ENCODE assay signal across 9 cellular contexts in the genomic region with DNA sequence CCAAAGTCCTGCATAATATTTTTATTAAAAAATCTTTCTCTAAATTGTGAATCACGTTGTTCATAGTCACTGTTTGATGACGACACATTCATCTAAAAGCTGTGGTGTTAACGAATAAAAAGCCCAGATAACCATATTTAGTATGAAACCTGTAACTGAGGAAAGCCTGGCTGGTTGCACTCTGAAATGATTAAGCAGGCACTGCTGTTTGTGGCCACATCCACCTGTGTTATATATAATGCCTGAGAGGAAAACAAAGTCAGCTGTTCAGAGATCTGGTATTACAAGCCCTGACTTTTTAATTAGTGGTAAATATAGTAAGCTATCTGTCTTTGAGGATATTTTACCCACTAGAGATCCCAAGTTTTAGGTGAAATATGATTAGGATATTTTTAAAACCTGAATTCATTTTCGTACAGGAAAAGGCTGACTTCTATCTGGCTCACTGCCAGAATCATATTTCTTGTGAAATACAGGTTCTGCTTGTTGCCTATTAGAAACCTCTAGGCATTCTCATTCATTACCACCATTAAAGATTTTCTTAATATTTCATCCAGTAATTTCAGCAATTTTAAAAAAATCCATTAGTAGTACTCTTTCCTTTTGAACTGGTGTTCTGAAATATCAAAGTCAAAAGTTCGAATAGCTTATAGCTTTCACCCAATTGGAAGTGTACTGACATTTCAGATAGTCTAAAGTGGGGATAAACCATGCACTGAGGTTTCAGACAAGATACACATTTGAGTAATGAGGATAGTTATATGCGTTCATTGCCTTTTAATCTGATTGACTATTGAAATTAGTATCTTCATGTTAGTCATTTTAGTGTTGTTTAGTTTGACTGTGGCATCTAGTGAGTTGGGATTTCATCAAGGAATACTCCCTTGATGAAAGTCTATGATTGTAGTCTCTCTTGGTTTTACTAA.
DNase-seq lines count a peak whose midpoint lies in the region; ATAC-seq and TF ChIP-seq lines count a peak whose summit lies in the region.
"Had no signal": no experiment of that assay in that cellular context is flagged by ENCODE, and none has a peak within 500 bp of the region (broad histone marks: within the 10 kb centered on the region; RNA-seq: fewer than 3 reads in every experiment).

No MANE protein-coding gene starts in this region.

- no peaks in the 10 kb centered on the region for H3K4me1 ChIP-seq in CD8-positive, alpha-beta T cell (ENCODE audit: insufficient read depth, low read length)

- intact Hi-C loops in CD8-positive, alpha-beta T cell (cut with DNase I, micrococcal nuclease) = no loop called here

- H3K27ac ChIP-seq in CD8-positive, alpha-beta T cell (ENCODE audit: low read depth, low read length) = no peak overlapping the region

- POLR2A ChIA-PET in CD8-positive, alpha-beta T cell (lab: Charles Lee) = interaction anchor here (0.6 kb wide), 1 partner anchor 185 kb away, joined by 5 read pairs; no protein-coding TSS in a partner anchor

- peak; percentile 40 to 91 for ATAC-seq in activated naive CD4-positive, alpha-beta T cell treated with anti-CD3 and anti-CD28 coated beads, Interleukin-2, amount 50 U/mL, for 72 hours
- peak; percentile 94 for ATAC-seq in HG03064 (IDR thresholded peaks at IDR 0.05; ENCODE audit: low read depth, unreplicated experiment)
- no peak for ATAC-seq in CD8-positive, alpha-beta T cell

- TF ChIP-seq CTCF in type B pancreatic cell (conservative IDR thresholded peaks at IDR 0.05) = no peak
- no peak for TF ChIP-seq CTCF in CD8-positive, alpha-beta T cell (IDR thresholded peaks at IDR 0.05)

- H3K4me1 Mint-ChIP-seq in type B pancreatic cell (ENCODE audit: unreplicated experiment) = peaks cover 4% of the 10 kb centered on the region
- peaks cover 3% of the 10 kb centered on the region for H3K4me1 Mint-ChIP-seq in CD8-positive, alpha-beta T cell (ENCODE audit: low read depth)

- CTCF ChIA-PET in CD8-positive, alpha-beta T cell (lab: Charles Lee) = interaction anchor here (0.8 to 1.2 kb wide), 2 partner anchors 20 kb away, joined by 3 read pairs; no protein-coding TSS in a partner anchor

- H3K27ac Mint-ChIP-seq in activated naive CD4-positive, alpha-beta T cell treated with anti-CD3 and anti-CD28 coated beads, Interleukin-2, amount 50 U/mL, for 72 hours = no peak overlapping the region
- peak overlapping the region; percentile 97 for H3K27ac Mint-ChIP-seq in type B pancreatic cell
- H3K27ac Mint-ChIP-seq in CD8-positive, alpha-beta T cell = no peak overlapping the region

- H3K9me3 Mint-ChIP-seq in activated naive CD4-positive, alpha-beta T cell treated with anti-CD3 and anti-CD28 coated beads, Interleukin-2, amount 50 U/mL, for 72 hours = peaks cover 0 to 4% of the 10 kb centered on the region in 2 donors
- peaks cover 5% of the 10 kb centered on the region for H3K9me3 Mint-ChIP-seq in type B pancreatic cell
- H3K9me3 Mint-ChIP-seq in CD8-positive, alpha-beta T cell = no peaks in the 10 kb centered on the region

- no peaks in the 10 kb centered on the region for H3K9me3 ChIP-seq in CD8-positive, alpha-beta T cell (ENCODE audit: low read length)

- H3K4me3 ChIP-seq in CD8-positive, alpha-beta T cell (ENCODE audit: low read depth, low read length) = no peak overlapping the region

- H3K36me3 Mint-ChIP-seq in activated naive CD4-positive, alpha-beta T cell treated with anti-CD3 and anti-CD28 coated beads, Interleukin-2, amount 50 U/mL, for 72 hours = peaks cover 6 to 13% of the 10 kb centered on the region in 2 donors
- H3K36me3 Mint-ChIP-seq in type B pancreatic cell = peaks cover 8% of the 10 kb centered on the region
- peaks cover 6% of the 10 kb centered on the region for H3K36me3 Mint-ChIP-seq in CD8-positive, alpha-beta T cell

- H3K36me3 ChIP-seq in CD8-positive, alpha-beta T cell (ENCODE audit: insufficient read depth, low read length) = no peaks in the 10 kb centered on the region

- peak overlapping the region; percentile 48 for H3K4me3 Mint-ChIP-seq in type B pancreatic cell
- H3K4me3 Mint-ChIP-seq in CD8-positive, alpha-beta T cell = no peak overlapping the region

- H3K27me3 ChIP-seq in CD8-positive, alpha-beta T cell (ENCODE audit: insufficient read depth, low read length) = no peaks in the 10 kb centered on the region

- no peaks in the 10 kb centered on the region for H3K27me3 Mint-ChIP-seq in type B pancreatic cell
- H3K27me3 Mint-ChIP-seq in CD8-positive, alpha-beta T cell (ENCODE audit: low read depth) = no peaks in the 10 kb centered on the region

- DNase-seq in activated naive CD4-positive, alpha-beta T cell treated with anti-CD3 and anti-CD28 coated beads, Interleukin-2, amount 50 U/mL, for 72 hours (ENCODE audit: low spot score in 2 of 2) = peak in 1 of 2 donors; percentile 20
- no peak for DNase-seq in activated naive CD4-positive, alpha-beta T cell treated with anti-CD3 and anti-CD28 coated beads, Interleukin-2, amount 50 U/mL, for 16 hours
- DNase-seq in amniotic epithelial cell (ENCODE audit: low read depth) (peak; percentile 62), type B pancreatic cell (ENCODE audit: extremely low spot score, unreplicated experiment) (no peak), NCI-H1694 (lab: John Stamatoyannopoulos, UW) (no peak)
- no peak for DNase-seq in CD8-positive, alpha-beta T cell
- no peak for DNase-seq in activated CD4-positive, alpha-beta T cell treated with anti-CD3 and anti-CD28 coated beads, Interleukin-2, amount 50 U/mL, for 48 hours
- DNase-seq: NCI-H1105 had no signal
